ENCODE assay signal across 1 cellular context in genomic region chr6:134295953-134296553, GRCh38.
TF ChIP-seq lines count a peak whose summit lies in the region.

No MANE protein-coding gene starts in this region.

TF ChIP-seq in K562, 482 proteins besides CTCF, POLR2A, EP300 and RAD21 (continued from another document and continues in another):
- TF ChIP-seq, protein P1, sequence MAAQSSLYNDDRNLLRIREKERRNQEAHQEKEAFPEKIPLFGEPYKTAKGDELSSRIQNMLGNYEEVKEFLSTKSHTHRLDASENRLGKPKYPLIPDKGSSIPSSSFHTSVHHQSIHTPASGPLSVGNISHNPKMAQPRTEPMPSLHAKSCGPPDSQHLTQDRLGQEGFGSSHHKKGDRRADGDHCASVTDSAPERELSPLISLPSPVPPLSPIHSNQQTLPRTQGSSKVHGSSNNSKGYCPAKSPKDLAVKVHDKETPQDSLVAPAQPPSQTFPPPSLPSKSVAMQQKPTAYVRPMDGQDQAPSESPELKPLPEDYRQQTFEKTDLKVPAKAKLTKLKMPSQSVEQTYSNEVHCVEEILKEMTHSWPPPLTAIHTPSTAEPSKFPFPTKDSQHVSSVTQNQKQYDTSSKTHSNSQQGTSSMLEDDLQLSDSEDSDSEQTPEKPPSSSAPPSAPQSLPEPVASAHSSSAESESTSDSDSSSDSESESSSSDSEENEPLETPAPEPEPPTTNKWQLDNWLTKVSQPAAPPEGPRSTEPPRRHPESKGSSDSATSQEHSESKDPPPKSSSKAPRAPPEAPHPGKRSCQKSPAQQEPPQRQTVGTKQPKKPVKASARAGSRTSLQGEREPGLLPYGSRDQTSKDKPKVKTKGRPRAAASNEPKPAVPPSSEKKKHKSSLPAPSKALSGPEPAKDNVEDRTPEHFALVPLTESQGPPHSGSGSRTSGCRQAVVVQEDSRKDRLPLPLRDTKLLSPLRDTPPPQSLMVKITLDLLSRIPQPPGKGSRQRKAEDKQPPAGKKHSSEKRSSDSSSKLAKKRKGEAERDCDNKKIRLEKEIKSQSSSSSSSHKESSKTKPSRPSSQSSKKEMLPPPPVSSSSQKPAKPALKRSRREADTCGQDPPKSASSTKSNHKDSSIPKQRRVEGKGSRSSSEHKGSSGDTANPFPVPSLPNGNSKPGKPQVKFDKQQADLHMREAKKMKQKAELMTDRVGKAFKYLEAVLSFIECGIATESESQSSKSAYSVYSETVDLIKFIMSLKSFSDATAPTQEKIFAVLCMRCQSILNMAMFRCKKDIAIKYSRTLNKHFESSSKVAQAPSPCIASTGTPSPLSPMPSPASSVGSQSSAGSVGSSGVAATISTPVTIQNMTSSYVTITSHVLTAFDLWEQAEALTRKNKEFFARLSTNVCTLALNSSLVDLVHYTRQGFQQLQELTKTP (IDR thresholded peaks at IDR 0.05; ENCODE audit: low read depth in 1 of 2, partially characterized antibody in 2 of 2) = peak; percentile 55 to 85
- TF ChIP-seq STAT5A (IDR thresholded peaks at IDR 0.05; ENCODE audit: borderline replicate concordance, low read length) (peak; percentile 62; the same call in 1 of the 2 replicates), JUNB (CRISPR knock-in tag; conservative IDR thresholded peaks at IDR 0.05) (peak; percentile 46; the same call in 1 of the 2 replicates), NR2C2 (CRISPR knock-in tag; IDR thresholded peaks at IDR 0.05) (no peak), NR2C2 (tag; IDR thresholded peaks at IDR 0.05) (peak; percentile 76), KLF16 (IDR thresholded peaks at IDR 0.05) (no peak), RBM14 (IDR thresholded peaks at IDR 0.05; ENCODE audit: borderline replicate concordance, insufficient read depth, low read depth, low read length) (no peak), ZNF239 (CRISPR knock-in tag; IDR thresholded peaks at IDR 0.05) (0 out of 2 replicates have a peak, but pooled peaks have one; percentile 5), CCAR2 (IDR thresholded peaks at IDR 0.05; ENCODE audit: low read depth, low read length) (no peak), RAD51 (IDR thresholded peaks at IDR 0.05; ENCODE audit: borderline replicate concordance, low read depth) (peak; percentile 89), PHB2 (IDR thresholded peaks at IDR 0.05; ENCODE audit: low read depth) (no peak), CBFA2T2 (conservative IDR thresholded peaks at IDR 0.05) (peak; percentile 83), CREB3 (tag; conservative IDR thresholded peaks at IDR 0.05; ENCODE audit: low read depth) (no peak), ZFP36 (IDR thresholded peaks at IDR 0.05; ENCODE audit: low read depth, low read length, partially characterized antibody) (peak; percentile 32), MCM5 (IDR thresholded peaks at IDR 0.05; ENCODE audit: low read depth) (no peak), MCM7 (IDR thresholded peaks at IDR 0.05) (no peak), ZNF609 (CRISPR knock-in tag; IDR thresholded peaks at IDR 0.05; ENCODE audit: borderline replicate concordance) (no peak), NFRKB (IDR thresholded peaks at IDR 0.05; ENCODE audit: low read depth) (no peak), ZNF124 (CRISPR knock-in tag; IDR thresholded peaks at IDR 0.05) (no peak), ZC3H4 (CRISPR knock-in tag; IDR thresholded peaks at IDR 0.05; ENCODE audit: borderline replicate concordance) (no peak), ZFX (CRISPR knock-in tag; IDR thresholded peaks at IDR 0.05) (no peak), TFAM (CRISPR knock-in tag; conservative IDR thresholded peaks at IDR 0.05) (no peak), DACH1 (IDR thresholded peaks at IDR 0.05; ENCODE audit: partially characterized antibody) (no peak), HNRNPH1 (optimal IDR thresholded peaks at IDR 0.05; ENCODE audit: low read depth, low read length) (no peak), ZNF561 (CRISPR knock-in tag; conservative IDR thresholded peaks at IDR 0.05) (no peak)
- TF ChIP-seq, protein P2, sequence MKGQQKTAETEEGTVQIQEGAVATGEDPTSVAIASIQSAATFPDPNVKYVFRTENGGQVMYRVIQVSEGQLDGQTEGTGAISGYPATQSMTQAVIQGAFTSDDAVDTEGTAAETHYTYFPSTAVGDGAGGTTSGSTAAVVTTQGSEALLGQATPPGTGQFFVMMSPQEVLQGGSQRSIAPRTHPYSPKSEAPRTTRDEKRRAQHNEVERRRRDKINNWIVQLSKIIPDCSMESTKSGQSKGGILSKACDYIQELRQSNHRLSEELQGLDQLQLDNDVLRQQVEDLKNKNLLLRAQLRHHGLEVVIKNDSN (CRISPR knock-in tag; IDR thresholded peaks at IDR 0.05) = peak; percentile 77
- TF ChIP-seq, protein P3, sequence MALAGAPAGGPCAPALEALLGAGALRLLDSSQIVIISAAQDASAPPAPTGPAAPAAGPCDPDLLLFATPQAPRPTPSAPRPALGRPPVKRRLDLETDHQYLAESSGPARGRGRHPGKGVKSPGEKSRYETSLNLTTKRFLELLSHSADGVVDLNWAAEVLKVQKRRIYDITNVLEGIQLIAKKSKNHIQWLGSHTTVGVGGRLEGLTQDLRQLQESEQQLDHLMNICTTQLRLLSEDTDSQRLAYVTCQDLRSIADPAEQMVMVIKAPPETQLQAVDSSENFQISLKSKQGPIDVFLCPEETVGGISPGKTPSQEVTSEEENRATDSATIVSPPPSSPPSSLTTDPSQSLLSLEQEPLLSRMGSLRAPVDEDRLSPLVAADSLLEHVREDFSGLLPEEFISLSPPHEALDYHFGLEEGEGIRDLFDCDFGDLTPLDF (CRISPR knock-in tag; IDR thresholded peaks at IDR 0.05) = no peak
- TF ChIP-seq, protein P4, sequence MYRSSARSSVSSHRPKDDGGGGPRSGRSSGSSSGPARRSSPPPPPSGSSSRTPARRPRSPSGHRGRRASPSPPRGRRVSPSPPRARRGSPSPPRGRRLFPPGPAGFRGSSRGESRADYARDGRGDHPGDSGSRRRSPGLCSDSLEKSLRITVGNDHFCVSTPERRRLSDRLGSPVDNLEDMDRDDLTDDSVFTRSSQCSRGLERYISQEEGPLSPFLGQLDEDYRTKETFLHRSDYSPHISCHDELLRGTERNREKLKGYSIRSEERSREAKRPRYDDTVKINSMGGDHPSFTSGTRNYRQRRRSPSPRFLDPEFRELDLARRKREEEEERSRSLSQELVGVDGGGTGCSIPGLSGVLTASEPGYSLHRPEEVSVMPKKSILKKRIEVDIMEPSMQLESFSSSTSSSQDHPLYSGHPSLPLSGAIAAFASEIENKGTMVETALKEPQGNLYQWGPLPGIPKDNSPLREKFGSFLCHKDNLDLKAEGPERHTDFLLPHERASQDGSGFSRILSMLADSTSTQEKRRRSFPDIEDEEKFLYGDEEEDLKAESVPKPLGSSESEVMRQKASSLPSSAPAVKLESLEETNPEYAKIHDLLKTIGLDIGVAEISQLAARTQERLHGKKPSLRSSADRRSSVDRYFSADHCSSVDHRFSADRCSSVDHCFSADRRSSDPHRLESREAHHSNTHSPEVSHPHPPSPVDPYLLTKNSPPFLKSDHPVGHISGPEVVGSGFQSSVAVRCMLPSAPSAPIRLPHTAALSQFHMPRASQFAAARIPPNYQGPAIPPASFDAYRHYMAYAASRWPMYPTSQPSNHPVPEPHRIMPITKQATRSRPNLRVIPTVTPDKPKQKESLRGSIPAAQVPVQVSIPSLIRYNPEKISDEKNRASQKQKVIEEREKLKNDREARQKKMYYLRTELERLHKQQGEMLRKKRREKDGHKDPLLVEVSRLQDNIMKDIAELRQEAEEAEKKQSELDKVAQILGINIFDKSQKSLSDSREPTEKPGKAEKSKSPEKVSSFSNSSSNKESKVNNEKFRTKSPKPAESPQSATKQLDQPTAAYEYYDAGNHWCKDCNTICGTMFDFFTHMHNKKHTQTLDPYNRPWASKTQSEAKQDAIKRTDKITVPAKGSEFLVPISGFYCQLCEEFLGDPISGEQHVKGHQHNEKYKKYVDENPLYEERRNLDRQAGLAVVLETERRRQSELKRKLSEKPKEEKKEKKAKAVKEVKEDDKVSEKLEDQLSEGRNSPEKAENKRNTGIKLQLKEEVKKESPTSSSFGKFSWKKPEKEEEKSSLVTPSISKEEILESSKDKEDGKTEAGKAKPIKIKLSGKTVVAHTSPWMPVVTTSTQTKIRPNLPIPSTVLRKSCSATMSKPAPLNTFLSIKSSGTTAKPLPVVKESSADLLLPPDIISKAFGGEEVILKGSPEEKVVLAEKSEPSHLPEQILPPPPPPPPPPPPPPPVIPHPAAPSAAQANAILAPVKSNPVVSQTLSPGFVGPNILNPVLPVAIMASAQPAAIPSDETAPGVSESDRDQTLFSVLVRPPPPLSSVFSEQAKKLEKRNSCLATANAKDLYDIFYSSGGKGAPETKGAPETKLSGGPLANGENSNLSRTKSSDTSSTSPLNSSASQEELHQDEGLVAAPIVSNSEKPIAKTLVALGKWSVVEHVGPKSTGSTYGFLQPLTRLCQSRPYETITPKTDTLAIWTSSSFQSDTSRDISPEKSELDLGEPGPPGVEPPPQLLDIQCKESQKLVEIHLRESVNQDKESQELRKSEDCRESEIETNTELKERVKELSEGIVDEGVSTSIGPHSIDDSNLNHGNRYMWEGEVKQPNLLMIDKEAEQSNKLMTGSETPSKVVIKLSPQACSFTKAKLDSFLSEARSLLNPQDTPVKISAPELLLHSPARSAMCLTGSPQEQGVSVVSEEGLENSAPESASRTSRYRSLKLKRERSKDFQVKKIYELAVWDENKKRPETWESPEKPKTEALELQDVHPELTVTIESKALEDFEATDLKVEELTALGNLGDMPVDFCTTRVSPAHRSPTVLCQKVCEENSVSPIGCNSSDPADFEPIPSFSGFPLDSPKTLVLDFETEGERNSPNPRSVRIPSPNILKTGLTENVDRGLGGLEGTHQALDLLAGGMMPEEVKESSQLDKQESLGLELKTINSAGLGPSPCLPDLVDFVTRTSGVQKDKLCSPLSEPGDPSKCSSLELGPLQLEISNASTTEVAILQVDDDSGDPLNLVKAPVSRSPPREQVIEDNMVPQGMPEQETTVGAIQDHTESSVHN (IDR thresholded peaks at IDR 0.05; ENCODE audit: borderline replicate concordance in 1 of 2, low read depth in 1 of 2) = peak in 1 of 2 experiments; percentile 92; a peak in 2 of 4 replicates
- TF ChIP-seq, protein P5, sequence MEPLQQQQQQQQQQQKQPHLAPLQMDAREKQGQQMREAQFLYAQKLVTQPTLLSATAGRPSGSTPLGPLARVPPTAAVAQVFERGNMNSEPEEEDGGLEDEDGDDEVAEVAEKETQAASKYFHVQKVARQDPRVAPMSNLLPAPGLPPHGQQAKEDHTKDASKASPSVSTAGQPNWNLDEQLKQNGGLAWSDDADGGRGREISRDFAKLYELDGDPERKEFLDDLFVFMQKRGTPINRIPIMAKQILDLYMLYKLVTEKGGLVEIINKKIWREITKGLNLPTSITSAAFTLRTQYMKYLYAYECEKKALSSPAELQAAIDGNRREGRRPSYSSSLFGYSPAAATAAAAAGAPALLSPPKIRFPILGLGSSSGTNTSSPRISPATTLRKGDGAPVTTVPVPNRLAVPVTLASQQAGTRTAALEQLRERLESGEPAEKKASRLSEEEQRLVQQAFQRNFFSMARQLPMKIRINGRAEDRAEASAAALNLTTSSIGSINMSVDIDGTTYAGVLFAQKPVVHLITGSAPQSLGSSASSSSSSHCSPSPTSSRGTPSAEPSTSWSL (CRISPR knock-in tag; IDR thresholded peaks at IDR 0.05; ENCODE audit: borderline replicate concordance) = no peak
- TF ChIP-seq, protein P6, sequence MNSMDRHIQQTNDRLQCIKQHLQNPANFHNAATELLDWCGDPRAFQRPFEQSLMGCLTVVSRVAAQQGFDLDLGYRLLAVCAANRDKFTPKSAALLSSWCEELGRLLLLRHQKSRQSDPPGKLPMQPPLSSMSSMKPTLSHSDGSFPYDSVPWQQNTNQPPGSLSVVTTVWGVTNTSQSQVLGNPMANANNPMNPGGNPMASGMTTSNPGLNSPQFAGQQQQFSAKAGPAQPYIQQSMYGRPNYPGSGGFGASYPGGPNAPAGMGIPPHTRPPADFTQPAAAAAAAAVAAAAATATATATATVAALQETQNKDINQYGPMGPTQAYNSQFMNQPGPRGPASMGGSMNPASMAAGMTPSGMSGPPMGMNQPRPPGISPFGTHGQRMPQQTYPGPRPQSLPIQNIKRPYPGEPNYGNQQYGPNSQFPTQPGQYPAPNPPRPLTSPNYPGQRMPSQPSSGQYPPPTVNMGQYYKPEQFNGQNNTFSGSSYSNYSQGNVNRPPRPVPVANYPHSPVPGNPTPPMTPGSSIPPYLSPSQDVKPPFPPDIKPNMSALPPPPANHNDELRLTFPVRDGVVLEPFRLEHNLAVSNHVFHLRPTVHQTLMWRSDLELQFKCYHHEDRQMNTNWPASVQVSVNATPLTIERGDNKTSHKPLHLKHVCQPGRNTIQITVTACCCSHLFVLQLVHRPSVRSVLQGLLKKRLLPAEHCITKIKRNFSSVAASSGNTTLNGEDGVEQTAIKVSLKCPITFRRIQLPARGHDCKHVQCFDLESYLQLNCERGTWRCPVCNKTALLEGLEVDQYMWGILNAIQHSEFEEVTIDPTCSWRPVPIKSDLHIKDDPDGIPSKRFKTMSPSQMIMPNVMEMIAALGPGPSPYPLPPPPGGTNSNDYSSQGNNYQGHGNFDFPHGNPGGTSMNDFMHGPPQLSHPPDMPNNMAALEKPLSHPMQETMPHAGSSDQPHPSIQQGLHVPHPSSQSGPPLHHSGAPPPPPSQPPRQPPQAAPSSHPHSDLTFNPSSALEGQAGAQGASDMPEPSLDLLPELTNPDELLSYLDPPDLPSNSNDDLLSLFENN (IDR thresholded peaks at IDR 0.05; ENCODE audit: low read depth in 2 of 2, low read length in 2 of 2) = no peak
